Comparison of ENCODE assay signal across 9 cellular contexts in the genomic region with DNA sequence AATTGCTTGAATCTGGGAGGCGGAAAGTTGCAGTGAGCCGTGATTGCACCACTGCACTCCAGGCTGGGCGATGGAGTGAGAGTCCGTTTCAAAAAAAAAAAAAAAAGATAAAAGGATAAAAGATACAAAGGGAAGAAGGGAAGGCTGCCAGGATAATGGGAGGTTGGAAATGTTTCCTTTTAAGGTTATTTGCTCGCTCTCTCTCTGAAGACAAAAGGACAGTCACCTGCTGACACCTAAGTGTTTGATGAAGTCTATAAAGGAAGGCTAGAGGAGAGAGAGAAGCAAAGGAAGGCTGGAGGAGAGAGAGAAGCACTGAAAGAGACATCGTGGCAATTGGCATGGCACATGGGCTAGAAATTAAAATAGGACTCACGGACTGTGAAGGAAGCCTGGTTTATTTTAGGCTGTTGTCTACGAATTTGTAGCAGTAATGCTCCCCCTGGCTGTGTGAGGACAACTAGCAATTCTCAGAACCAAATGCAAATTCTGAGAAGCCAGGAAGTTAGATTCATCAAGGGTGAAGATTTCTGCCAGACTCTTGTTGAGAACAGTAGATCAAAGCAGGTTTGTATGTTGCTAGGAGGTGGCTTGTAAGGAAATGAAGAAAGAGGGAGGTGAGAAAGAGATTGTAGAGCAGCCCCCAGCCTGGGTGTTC.
DNase-seq lines count a peak whose midpoint lies in the region; ATAC-seq and TF ChIP-seq lines count a peak whose summit lies in the region.
"Had no signal": no experiment of that assay in that cellular context is flagged by ENCODE, and none has a peak within 500 bp of the region (broad histone marks: within the 10 kb centered on the region; RNA-seq: fewer than 3 reads in every experiment).

No MANE protein-coding gene starts in this region.

- H3K27ac Mint-ChIP-seq in GM23338 = peak overlapping the region; percentile 42

- no peaks in the 10 kb centered on the region for H3K36me3 Mint-ChIP-seq in GM23338 (ENCODE audit: low read depth)

- H3K4me3 Mint-ChIP-seq in GM23338 = no peak overlapping the region

- no peak overlapping the region for H2AFZ ChIP-seq in GM23338
- no peak overlapping the region for H2AFZ ChIP-seq in GM23248

- H3K27me3 Mint-ChIP-seq in GM23338 (ENCODE audit: insufficient read depth, low read depth, poor library complexity) = peaks cover 3% of the 10 kb centered on the region

- H3K4me3 ChIP-seq in A673 (ENCODE audit: low read depth, low read length, poor library complexity, severe bottlenecking) = no peak overlapping the region
- no peak overlapping the region for H3K4me3 ChIP-seq in GM23338
- no peak overlapping the region for H3K4me3 ChIP-seq in SK-N-MC
- H3K4me3 ChIP-seq in heart left ventricle = no peak overlapping the region
- H3K4me3 ChIP-seq in GM23248 = no peak overlapping the region
- H3K4me3 ChIP-seq: SJSA1 had no signal

- ATAC-seq in GM23338 = peak; percentile 79
- ATAC-seq in heart left ventricle = peak; percentile 32 to 68 (median 50)
- ATAC-seq in GM19397 (IDR thresholded peaks at IDR 0.05; ENCODE audit: unreplicated experiment) = no peak

- H3K27ac ChIP-seq in A673 (ENCODE audit: low read depth, low read length, poor library complexity, severe bottlenecking) = no peak overlapping the region
- H3K27ac ChIP-seq in GM23338 (ENCODE audit: low read depth) = no peak overlapping the region
- H3K27ac ChIP-seq in SK-N-MC = no peak overlapping the region
- peak overlapping the region in 6 of 12 donors; percentile 7 to 43 (median 30) for H3K27ac ChIP-seq in heart left ventricle
- no peak overlapping the region for H3K27ac ChIP-seq in GM23248
- H3K27ac ChIP-seq: SJSA1 had no signal

- POLR2A ChIA-PET in A673 (lab: Charles Lee; ENCODE audit: low non-redundant PET) = no interaction called here

- H3K4me1 Mint-ChIP-seq in GM23338 = peaks cover 20% of the 10 kb centered on the region

- no TSS peak for BruUV-seq in A673 (replicated peaks; lab: Mats Ljungman, UMichigan)

- intact Hi-C loops in A673 (cut with micrococcal nuclease; ENCODE audit: unreplicated experiment) (loop anchor here (5.0 kb wide), 1 partner anchor 54 kb away; no protein-coding TSS in a partner anchor), heart left ventricle (cut with DNase I) (no loop called here)

- H3K4me2 ChIP-seq in GM23338 (no peak overlapping the region), GM23248 (ENCODE audit: unreplicated experiment) (no peak overlapping the region)

- H3K27me3 ChIP-seq in A673 (replicated peaks; ENCODE audit: insufficient read depth, low read depth, low read length, poor library complexity) (no peaks in the 10 kb centered on the region), GM23338 (ENCODE audit: insufficient read depth) (no peaks in the 10 kb centered on the region), heart left ventricle (no peaks in the 10 kb centered on the region), GM23248 (replicated peaks; ENCODE audit: insufficient read depth) (no peaks in the 10 kb centered on the region)
- H3K27me3 ChIP-seq: SJSA1 had no signal

- TF ChIP-seq CTCF in A673 (conservative IDR thresholded peaks at IDR 0.05; ENCODE audit: low read depth, low read length) (peak; percentile 44), GM23338 (conservative IDR thresholded peaks at IDR 0.05; ENCODE audit: low read depth in 2 of 2) (peak; percentile 67 to 72), heart left ventricle (IDR thresholded peaks at IDR 0.05) (peak in 8 of 12 donors; percentile 14 to 43 (median 26))

- in situ Hi-C loops in GM23248 (cut with MboI) = no loop called here

- no peaks in the 10 kb centered on the region for H3K79me2 ChIP-seq in GM23338 (replicated peaks; ENCODE audit: insufficient read depth)
- H3K79me2 ChIP-seq in GM23248 (ENCODE audit: insufficient read depth) = no peaks in the 10 kb centered on the region

- H4K20me1 ChIP-seq in GM23338 (replicated peaks; ENCODE audit: insufficient read depth) (no peaks in the 10 kb centered on the region), GM23248 (ENCODE audit: insufficient read depth) (no peaks in the 10 kb centered on the region)

- CTCF ChIA-PET in A673 (lab: Charles Lee) = no interaction called here

- H3K4me1 ChIP-seq in A673 (ENCODE audit: insufficient read depth, low read length, poor library complexity, severe bottlenecking) (no peaks in the 10 kb centered on the region), GM23338 (ENCODE audit: insufficient read depth) (peaks cover 15% of the 10 kb centered on the region), heart left ventricle (peaks cover 0 to 29% (median 2%) of the 10 kb centered on the region in 12 donors), GM23248 (ENCODE audit: insufficient read depth) (no peaks in the 10 kb centered on the region)
- H3K4me1 ChIP-seq: SJSA1 had no signal

- H3K36me3 ChIP-seq in A673 (ENCODE audit: insufficient read depth, low read length, poor library complexity, severe bottlenecking) = no peaks in the 10 kb centered on the region
- no peaks in the 10 kb centered on the region for H3K36me3 ChIP-seq in GM23338 (ENCODE audit: insufficient read depth)
- no peaks in the 10 kb centered on the region; the same call in 1 of the 2 replicates for H3K36me3 ChIP-seq in SK-N-MC (ENCODE audit: insufficient read depth, low read length)
- peaks cover 0 to 75% (median 8%) of the 10 kb centered on the region in 9 donors for H3K36me3 ChIP-seq in heart left ventricle
- no peaks in the 10 kb centered on the region for H3K36me3 ChIP-seq in GM23248 (ENCODE audit: low read depth)
- H3K36me3 ChIP-seq: SJSA1 had no signal

- H3K9me2 ChIP-seq in GM23338 (ENCODE audit: insufficient read depth) = no peaks in the 10 kb centered on the region
- no peaks in the 10 kb centered on the region for H3K9me2 ChIP-seq in GM23248 (ENCODE audit: insufficient read depth)

- no peaks in the 10 kb centered on the region for H3K9me3 Mint-ChIP-seq in GM23338

- H3K9ac ChIP-seq in SK-N-MC (ENCODE audit: insufficient read length) = no peak overlapping the region
- H3K9ac ChIP-seq in GM23248 = no peak overlapping the region

- WGBS in heart left ventricle, 4 donors = 44 to 50% (median 47%) methylated on average over 8 of the region's 8 CpGs
- WGBS in GM23248 (ENCODE audit: low coverage in 1 of 2, low lambda C conversion rate in 2 of 2, missing lambda C conversion rate in 2 of 2), 2 experiments = 27% methylated on average over 6 to 8 of the region's 8 CpGs

- TF ChIP-seq POLR2A in heart left ventricle (IDR thresholded peaks at IDR 0.05) = no peak

- peak; percentile 22 for DNase-seq in A673 (ENCODE audit: low spot score)
- DNase-seq in GM23338 (ENCODE audit: low spot score) = peak; percentile 75
- peak; percentile 3 for DNase-seq in SK-N-MC (ENCODE audit: low read depth, low spot score)
- no peak for DNase-seq in heart left ventricle
- no peak for DNase-seq in GM23248
- no peak for DNase-seq in hypothalamus (lab: John Stamatoyannopoulos, UW)
- DNase-seq in stimulated activated CD4-positive, alpha-beta T cell treated with anti-CD3 and anti-CD28 coated beads, Interleukin-4, amount 100 ng/mL, for 24 hours = no peak

- H3K9me3 ChIP-seq in A673 (ENCODE audit: low read depth, low read length, poor library complexity, severe bottlenecking) (no peaks in the 10 kb centered on the region), SK-N-MC (ENCODE audit: low read depth, low read length) (no peaks in the 10 kb centered on the region), heart left ventricle (no peaks in the 10 kb centered on the region), GM23248 (ENCODE audit: low read depth) (no peaks in the 10 kb centered on the region)

- H3F3A ChIP-seq in GM23338 (replicated peaks; ENCODE audit: low read depth) (no peaks in the 10 kb centered on the region), GM23248 (ENCODE audit: insufficient read depth) (no peaks in the 10 kb centered on the region)

TF ChIP-seq in GM23338, 12 proteins besides CTCF, POLR2A, EP300 and RAD21 (continues in another document):
- no peak for TF ChIP-seq EZH2phosphoT487 (IDR thresholded peaks at IDR 0.05; ENCODE audit: unreplicated experiment)
- no peak for TF ChIP-seq EZH2 (IDR thresholded peaks at IDR 0.05; ENCODE audit: low read depth, unreplicated experiment)
- TF ChIP-seq, protein P1, sequence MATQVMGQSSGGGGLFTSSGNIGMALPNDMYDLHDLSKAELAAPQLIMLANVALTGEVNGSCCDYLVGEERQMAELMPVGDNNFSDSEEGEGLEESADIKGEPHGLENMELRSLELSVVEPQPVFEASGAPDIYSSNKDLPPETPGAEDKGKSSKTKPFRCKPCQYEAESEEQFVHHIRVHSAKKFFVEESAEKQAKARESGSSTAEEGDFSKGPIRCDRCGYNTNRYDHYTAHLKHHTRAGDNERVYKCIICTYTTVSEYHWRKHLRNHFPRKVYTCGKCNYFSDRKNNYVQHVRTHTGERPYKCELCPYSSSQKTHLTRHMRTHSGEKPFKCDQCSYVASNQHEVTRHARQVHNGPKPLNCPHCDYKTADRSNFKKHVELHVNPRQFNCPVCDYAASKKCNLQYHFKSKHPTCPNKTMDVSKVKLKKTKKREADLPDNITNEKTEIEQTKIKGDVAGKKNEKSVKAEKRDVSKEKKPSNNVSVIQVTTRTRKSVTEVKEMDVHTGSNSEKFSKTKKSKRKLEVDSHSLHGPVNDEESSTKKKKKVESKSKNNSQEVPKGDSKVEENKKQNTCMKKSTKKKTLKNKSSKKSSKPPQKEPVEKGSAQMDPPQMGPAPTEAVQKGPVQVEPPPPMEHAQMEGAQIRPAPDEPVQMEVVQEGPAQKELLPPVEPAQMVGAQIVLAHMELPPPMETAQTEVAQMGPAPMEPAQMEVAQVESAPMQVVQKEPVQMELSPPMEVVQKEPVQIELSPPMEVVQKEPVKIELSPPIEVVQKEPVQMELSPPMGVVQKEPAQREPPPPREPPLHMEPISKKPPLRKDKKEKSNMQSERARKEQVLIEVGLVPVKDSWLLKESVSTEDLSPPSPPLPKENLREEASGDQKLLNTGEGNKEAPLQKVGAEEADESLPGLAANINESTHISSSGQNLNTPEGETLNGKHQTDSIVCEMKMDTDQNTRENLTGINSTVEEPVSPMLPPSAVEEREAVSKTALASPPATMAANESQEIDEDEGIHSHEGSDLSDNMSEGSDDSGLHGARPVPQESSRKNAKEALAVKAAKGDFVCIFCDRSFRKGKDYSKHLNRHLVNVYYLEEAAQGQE (IDR thresholded peaks at IDR 0.05; ENCODE audit: unreplicated experiment) = no peak
- TF ChIP-seq STAT1 (IDR thresholded peaks at IDR 0.05; ENCODE audit: unreplicated experiment) = no peak
- no peak for TF ChIP-seq ZNF331 (CRISPR knock-in tag; IDR thresholded peaks at IDR 0.05; ENCODE audit: low read depth)

Comparison
In these comparisons a context has a peak if more than half of its experiments do, and no peak if none do; other contexts are left out.
1. DNase-seq: peak in A673 (single experiment), GM23338 (single experiment) and SK-N-MC (single experiment); none in heart left ventricle (0 of 5), GM23248 (single experiment), hypothalamus (0 of 51) and stimulated activated CD4-positive, alpha-beta T cell treated with anti-CD3 and anti-CD28 coated beads, Interleukin-4, amount 100 ng/mL, for 24 hours (single experiment).
2. Peak in every context shown above with its lines, with median percentiles within 50 percentile points of each other: CTCF ChIP-seq.